Comparison of ENCODE assay signal across 8 cellular contexts in genomic region chr9:35748858-35749514, GRCh38. TPM values are rescaled to one million over a fixed set of nuclear protein-coding genes. Genes with fewer than 3 reads are reported as not detected.
DNase-seq lines count a peak whose midpoint lies in the region; ATAC-seq and TF ChIP-seq lines count a peak whose summit lies in the region.

Gene GBA2 (minus strand): TSS chr9:35749228. CDS start chr9:35748704, 524 bp downstream.
Gene RGP1 (plus strand): TSS chr9:35749287. CDS start chr9:35749756, 469 bp downstream.

- peak within 1 kb of the TSS; percentile 97 for H3K27ac ChIP-seq in hepatocyte

- in situ Hi-C loops in GM13977 (cut with MboI; ENCODE audit: low pct_unique_long_range_greater_than_20kb, low sequenced_read_pairs, unreplicated experiment), result no loop called here
- in situ Hi-C loops in astrocyte of the spinal cord (cut with HindIII; ENCODE audit: low sequenced_read_pairs), result no loop called here

- H2AFZ ChIP-seq in hepatocyte, result peak within 1 kb of the TSS; percentile 76

- H3K4me3 ChIP-seq in astrocyte of the spinal cord (ENCODE audit: low read depth, low read length) (peak within 1 kb of the TSS; percentile 90), hepatocyte (peak within 1 kb of the TSS; percentile 86)

- under 1% methylated on average over 56 of the region's 69 CpGs for WGBS in hepatocyte (ENCODE audit: low lambda C conversion rate, missing lambda C conversion rate)

- peaks cover 19% of the 10 kb centered on the region for H4K20me1 ChIP-seq in hepatocyte (ENCODE audit: insufficient read depth, poor library complexity, severe bottlenecking)

- TF ChIP-seq CTCF in GM13977 (IDR thresholded peaks at IDR 0.05; ENCODE audit: extremely low read depth, insufficient read depth, missing control alignments) (no peak), astrocyte of the spinal cord (IDR thresholded peaks at IDR 0.05; ENCODE audit: low read depth, low read length) (no peak), hepatocyte (IDR thresholded peaks at IDR 0.05; ENCODE audit: poor library complexity) (no peak)

- no peaks in the 10 kb centered on the region for H3K36me3 ChIP-seq in hepatocyte (replicated peaks; ENCODE audit: insufficient read depth, low read depth)

- H3K9me3 ChIP-seq in hepatocyte (ENCODE audit: low read depth), result no peaks in the 10 kb centered on the region

- DNase-seq in GM13977 (ENCODE audit: low spot score) (peak; percentile 87), NCI-H1105 (lab: John Stamatoyannopoulos, UW) (peak; percentile 69), T-helper 22 cell (ENCODE audit: low read depth) (peak; percentile 55), astrocyte of the spinal cord (ENCODE audit: low read depth, low spot score) (peak; percentile 55), hepatocyte (ENCODE audit: low spot score) (peak; percentile 93), putamen (ENCODE audit: low spot score) (peak; percentile 86)

- H3K79me2 ChIP-seq in hepatocyte, result peaks cover 65% of the 10 kb centered on the region

- H3K4me1 ChIP-seq in hepatocyte (ENCODE audit: insufficient read depth), result peaks cover 23% of the 10 kb centered on the region

- H3K27me3 ChIP-seq in hepatocyte, result no peaks in the 10 kb centered on the region

- H3K9me2 ChIP-seq in hepatocyte (replicated peaks; ENCODE audit: insufficient read depth), result no peaks in the 10 kb centered on the region

- ATAC-seq in HG02642 (IDR thresholded peaks at IDR 0.05; ENCODE audit: poor library complexity, unreplicated experiment), result peak; percentile 83
- no peak for ATAC-seq in GM18870 (IDR thresholded peaks at IDR 0.05; ENCODE audit: unreplicated experiment)

- peak within 1 kb of the TSS; percentile 95 for H3K4me2 ChIP-seq in hepatocyte

RNA-seq across cellular contexts. Expression of gene GBA2, which starts in this region (rescaled TPM):
- 58.5 and 60.5 TPM in 2 replicates for total RNA-seq in hepatocyte
- 77.5 and 80.2 TPM in 2 replicates for polyA plus RNA-seq in hepatocyte

RNA-seq across cellular contexts. Expression of gene RGP1, which starts in this region (rescaled TPM):
- 17.1 and 19.3 TPM in 2 replicates for total RNA-seq in hepatocyte
- polyA plus RNA-seq in hepatocyte, result 11.2 and 11.4 TPM in 2 replicates
